Comparison of ENCODE assay signal across 11 cellular contexts in the genomic region with DNA sequence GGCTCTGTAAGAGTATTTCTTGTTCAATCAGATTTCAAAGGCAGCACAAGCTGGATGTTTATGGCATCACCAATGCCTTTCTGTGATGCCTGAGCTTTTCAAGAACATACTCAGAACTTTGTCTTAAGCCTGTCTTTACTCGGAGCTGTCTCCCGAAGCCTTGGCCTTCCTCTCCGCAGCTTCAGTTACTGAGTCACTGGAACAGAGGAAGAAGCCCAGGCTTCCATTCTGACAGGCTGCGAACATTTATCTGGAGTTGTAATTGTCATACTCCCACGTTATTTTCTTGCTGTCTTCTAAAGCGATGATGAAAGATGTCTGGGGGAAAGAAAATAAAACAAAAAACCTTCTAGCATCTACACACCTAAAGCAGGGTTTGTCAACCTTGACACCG. TPM values are rescaled to one million over a fixed set of nuclear protein-coding genes. Genes with fewer than 3 reads are reported as not detected.
DNase-seq lines count a peak whose midpoint lies in the region; ATAC-seq, FAIRE-seq and TF ChIP-seq lines count a peak whose summit lies in the region.
"Had no signal": no experiment of that assay in that cellular context is flagged by ENCODE, and none has a peak within 500 bp of the region (broad histone marks: within the 10 kb centered on the region; RNA-seq: fewer than 3 reads in every experiment).

No MANE protein-coding gene starts in this region.

- H3K27me3 ChIP-seq in endothelial cell of umbilical vein (ENCODE audit: control insufficient read depth in 2 of 2, insufficient read depth in 2 of 2, low read length in 2 of 2) (no peaks in the 10 kb centered on the region), muscle layer of colon (ENCODE audit: control insufficient read depth in 1 of 2, insufficient read depth in 2 of 2, low read length in 2 of 2) (no peaks in the 10 kb centered on the region)

- H3K9me3 ChIP-seq in endothelial cell of umbilical vein (replicated peaks; ENCODE audit: control insufficient read depth, insufficient read depth, low read length), result no peaks in the 10 kb centered on the region
- H3K9me3 ChIP-seq in muscle layer of colon (ENCODE audit: low read length), result no peaks in the 10 kb centered on the region

- H3K36me3 Mint-ChIP-seq in naive thymus-derived CD8-positive, alpha-beta T cell, result peaks cover 0 to 3% (median 3%) of the 10 kb centered on the region in 3 donors

- no peaks in the 10 kb centered on the region for H4K20me1 ChIP-seq in endothelial cell of umbilical vein (replicated peaks; ENCODE audit: control insufficient read depth, extremely low read depth, insufficient read depth, low read length)

- POLR2A ChIA-PET in endothelial cell of umbilical vein (lab: Charles Lee), result interaction anchor here (1.7 kb wide), 1 partner anchor 20 kb away, joined by 6 read pairs; no protein-coding TSS in a partner anchor
- POLR2A ChIA-PET in naive thymus-derived CD8-positive, alpha-beta T cell (lab: Charles Lee), result no interaction called here

- H3K27ac ChIP-seq in endothelial cell of umbilical vein (ENCODE audit: insufficient read depth, low read depth, low read length) (peak overlapping the region; percentile 94), muscle layer of colon (ENCODE audit: low read depth, low read length) (peak overlapping the region; percentile 89)
- H3K27ac ChIP-seq: C4-2B had no signal

- H3K9ac ChIP-seq in endothelial cell of umbilical vein (replicated peaks; ENCODE audit: extremely low read depth, insufficient read depth, low read length) (peak overlapping the region; percentile 77), muscle layer of colon (ENCODE audit: low read length) (no peak overlapping the region)

- peaks cover 4 to 21% (median 18%) of the 10 kb centered on the region in 4 donors for H3K4me1 Mint-ChIP-seq in naive thymus-derived CD8-positive, alpha-beta T cell

- no peaks in the 10 kb centered on the region for H3K9me1 ChIP-seq in endothelial cell of umbilical vein (replicated peaks; ENCODE audit: control insufficient read depth, extremely low read depth, insufficient read depth, low read length)

- H3K4me3 ChIP-seq in endothelial cell of umbilical vein (replicated peaks in 1 of 3; ENCODE audit: insufficient read depth in 1 of 3, low read depth in 1 of 3, low read length in 3 of 3) (peak overlapping the region in 1 of 3 experiments; percentile 4), muscle layer of colon (ENCODE audit: low read depth in 1 of 2, low read length in 2 of 2) (peak overlapping the region in 1 of 2 donors; percentile 17)

- H3K9me3 Mint-ChIP-seq in naive thymus-derived CD8-positive, alpha-beta T cell, result no peaks in the 10 kb centered on the region

- peak overlapping the region in 3 of 10 donors; percentile 30 to 74 (median 44) for H3K27ac Mint-ChIP-seq in naive thymus-derived CD8-positive, alpha-beta T cell

- BruUV-seq in endothelial cell of umbilical vein (replicated peaks; lab: Mats Ljungman, UMichigan), result no TSS peak

- peak overlapping the region; percentile 54 for H3K4me2 ChIP-seq in endothelial cell of umbilical vein (ENCODE audit: insufficient read depth, low read length)

- intact Hi-C loops in endothelial cell of umbilical vein (cut with micrococcal nuclease) (loop anchor here (1.0 to 5.0 kb wide), 3 partner anchors 20 to 161 kb away; no protein-coding TSS in a partner anchor), left colon (cut with DNase I, micrococcal nuclease) (no loop called here)

- TF ChIP-seq CTCF in endothelial cell of umbilical vein (IDR thresholded peaks at IDR 0.05; ENCODE audit: extremely low read depth in 1 of 2, insufficient read depth in 1 of 2, low read depth in 1 of 2, low read length in 2 of 2), result no peak

- CTCF ChIA-PET in endothelial cell of umbilical vein (lab: Charles Lee), result interaction anchor here (0.6 to 2.6 kb wide), 16 partner anchors 8 to 238 kb away, joined by 3 to 24 read pairs (median 4); partner anchors contain the start of gene GRK5

- H3K79me2 ChIP-seq in endothelial cell of umbilical vein (ENCODE audit: control insufficient read depth, insufficient read depth, low read length), result peaks cover 3% of the 10 kb centered on the region

- dilution Hi-C loops in endothelial cell of umbilical vein (cut with MboI; ENCODE audit: extremely low pct_ligation_motif_present, low sequenced_read_pairs), result no loop called here

- H3K36me3 ChIP-seq in endothelial cell of umbilical vein (ENCODE audit: control insufficient read depth in 2 of 2, extremely low read depth in 1 of 2, insufficient read depth in 2 of 2, low read length in 2 of 2) (no peaks in the 10 kb centered on the region), muscle layer of colon (ENCODE audit: insufficient read depth, low read length) (no peaks in the 10 kb centered on the region)

- DNase-seq in A172 (ENCODE audit: low spot score), result peak; percentile 49
- DNase-seq in M059J (ENCODE audit: low read depth), result peak; percentile 36
- peak; percentile 79 for DNase-seq in endothelial cell of umbilical vein (ENCODE audit: low read depth, low spot score)
- no peak for DNase-seq in naive thymus-derived CD8-positive, alpha-beta T cell
- DNase-seq in left colon, result no peak
- no peak for DNase-seq in NCI-H1436 (lab: John Stamatoyannopoulos, UW)
- DNase-seq in stimulated activated CD4-positive, alpha-beta T cell treated with anti-CD3 and anti-CD28 coated beads, Interleukin-4, amount 100 ng/mL, for 24 hours, result no peak
- DNase-seq: activated effector memory CD4-positive, alpha-beta T cell treated with anti-CD3 and anti-CD28 coated beads, Interleukin-2, amount 50 U/mL, for 16 hours; NCI-H1092 treated with DMSO at 0.1 percent for 48 hours had no signal

- peak; percentile 86 for FAIRE-seq in endothelial cell of umbilical vein (lab: Jason Lieb, UNC)

- peak overlapping the region; percentile 29 for H2AFZ ChIP-seq in endothelial cell of umbilical vein (ENCODE audit: low read depth, low read length)

- H3K4me1 ChIP-seq in endothelial cell of umbilical vein (ENCODE audit: control insufficient read depth, extremely low read depth, insufficient read depth, low read length) (peaks cover 61% of the 10 kb centered on the region), muscle layer of colon (ENCODE audit: insufficient read depth, low read length) (peaks cover 83% of the 10 kb centered on the region)

- H3K4me3 Mint-ChIP-seq in naive thymus-derived CD8-positive, alpha-beta T cell, result no peak overlapping the region

- H3K27me3 Mint-ChIP-seq in naive thymus-derived CD8-positive, alpha-beta T cell, result no peaks in the 10 kb centered on the region

- TF ChIP-seq POLR2A in endothelial cell of umbilical vein (IDR thresholded peaks at IDR 0.05; ENCODE audit: low read depth, low read length), result no peak

- no peak for ATAC-seq in naive thymus-derived CD8-positive, alpha-beta T cell
- ATAC-seq in left colon, result no peak

TF ChIP-seq in endothelial cell of umbilical vein, 7 proteins besides CTCF, POLR2A, EP300 and RAD21:
- TF ChIP-seq FOS (IDR thresholded peaks at IDR 0.05; ENCODE audit: borderline replicate concordance, insufficient read depth, low read length) (peak; percentile 40), POLR2AphosphoS5 (IDR thresholded peaks at IDR 0.05; ENCODE audit: insufficient read depth, low read depth, low read length) (peak; percentile 18), GATA2 (IDR thresholded peaks at IDR 0.05; ENCODE audit: insufficient read depth, insufficient read length, low read depth, low read length) (no peak)

RNA-seq across cellular contexts. Expression of gene GRK5, which starts 43.9 kb away (rescaled TPM):
- 12.2 and 13.0 TPM in 2 replicates for total RNA-seq in A172 (2014; rRNA removed; shearing (Covaris generic))
- 3.9 and 4.4 TPM in 2 replicates for total RNA-seq in M059J (2014; rRNA removed; shearing (Covaris generic))
- total RNA-seq in endothelial cell of umbilical vein (29.1 and 29.5 TPM in 2 replicates), left colon (10 to 100 TPM in 1 of 2 donors, 1 to 10 TPM in 1; 7.8 to 12.4 TPM)
- polyA plus RNA-seq in endothelial cell of umbilical vein, result 9.6 and 13.1 TPM in 2 replicates
- 17.0 and 17.2 TPM in 2 replicates for polyA plus RNA-seq in endothelial cell of umbilical vein (2011; cell fraction: cytosol; rRNA removed)
- polyA plus RNA-seq in endothelial cell of umbilical vein (2011; cell fraction: nucleus; rRNA removed), result 18.3 and 19.9 TPM in 2 replicates
- 18.3 and 20.4 TPM in 2 replicates for polyA plus RNA-seq in endothelial cell of umbilical vein (2012)
- polyA minus RNA-seq in endothelial cell of umbilical vein, result 9.6 and 16.1 TPM in 2 replicates
- polyA minus RNA-seq in endothelial cell of umbilical vein (2011; cell fraction: cytosol; rRNA and poly(A)+ RNA removed), result 5.8 TPM
- 6.0 and 7.9 TPM in 2 replicates for polyA minus RNA-seq in endothelial cell of umbilical vein (2011; cell fraction: nucleus; rRNA and poly(A)+ RNA removed)
- total RNA-seq in naive thymus-derived CD8-positive, alpha-beta T cell, result 10 to 100 TPM; 22.6 to 23.2 TPM
- 10 to 100 TPM in 2 of 3 donors, 1 to 10 TPM in 1; 4.4 to 11.0 (median 10.0) TPM for polyA plus RNA-seq in naive thymus-derived CD8-positive, alpha-beta T cell

Comparison
In these comparisons a context has a peak if more than half of its experiments do, and no peak if none do; other contexts are left out.
1. DNase-seq: peak in A172 (single experiment), M059J (single experiment) and endothelial cell of umbilical vein (single experiment); none in naive thymus-derived CD8-positive, alpha-beta T cell (0 of 10), left colon (0 of 2), NCI-H1436 (single experiment) and stimulated activated CD4-positive, alpha-beta T cell treated with anti-CD3 and anti-CD28 coated beads, Interleukin-4, amount 100 ng/mL, for 24 hours (single experiment).